23 cellular contexts compared by ENCODE assay signal in the genomic region with DNA sequence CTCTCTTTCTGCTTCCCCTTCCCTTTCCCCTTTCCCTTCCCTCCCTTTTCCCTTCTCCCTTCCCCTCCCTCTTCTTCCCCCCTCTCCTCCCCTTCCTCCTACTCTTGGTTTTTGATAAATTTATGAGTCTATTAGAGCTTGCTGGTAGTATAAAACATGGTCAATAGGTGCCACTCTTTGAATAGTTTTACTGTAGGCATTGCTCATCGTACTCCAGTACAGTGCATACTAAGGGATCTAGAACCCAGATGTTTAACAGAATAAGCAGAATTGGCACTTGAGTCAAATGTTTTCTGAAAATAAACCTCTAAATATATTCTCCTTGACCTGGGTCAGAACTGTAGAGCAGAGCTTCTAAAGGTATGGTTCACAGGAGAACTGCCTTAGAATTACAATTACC.
DNase-seq lines count a peak whose midpoint lies in the region; ATAC-seq and TF ChIP-seq lines count a peak whose summit lies in the region.
"Had no signal": no experiment of that assay in that cellular context is flagged by ENCODE, and none has a peak within 500 bp of the region (broad histone marks: within the 10 kb centered on the region; RNA-seq: fewer than 3 reads in every experiment).

No MANE protein-coding gene starts in this region.

- H3K4me3 Mint-ChIP-seq in MCF 10A (ENCODE audit: unreplicated experiment): no peak overlapping the region
- H3K4me3 Mint-ChIP-seq in CD4-positive, alpha-beta memory T cell: no peak overlapping the region
- H3K4me3 Mint-ChIP-seq in CD8-positive, alpha-beta memory T cell: no peak overlapping the region
- H3K4me3 Mint-ChIP-seq: activated naive CD4-positive, alpha-beta T cell treated with anti-CD3 and anti-CD28 coated beads, Interleukin-2, amount 50 U/mL, for 24 hours; GM23338 had no signal

- H3K36me3 ChIP-seq in breast epithelium: no peaks in the 10 kb centered on the region
- no peaks in the 10 kb centered on the region for H3K36me3 ChIP-seq in CD4-positive, alpha-beta memory T cell (ENCODE audit: insufficient read depth, low read length)
- H3K36me3 ChIP-seq in CD8-positive, alpha-beta memory T cell (ENCODE audit: insufficient read depth, low read length): no peaks in the 10 kb centered on the region
- H3K36me3 ChIP-seq: ascending aorta; BLaER1 treated with 17β-estradiol and CSF1 and Interleukin-3, amounts not matched to agents 10 nM and 100 nM; MG63; right atrium auricular region; upper lobe of right lung had no signal

- H3K27me3 Mint-ChIP-seq in MCF 10A (ENCODE audit: insufficient read depth, unreplicated experiment): no peaks in the 10 kb centered on the region
- peaks cover 5 to 10% of the 10 kb centered on the region in 2 donors for H3K27me3 Mint-ChIP-seq in CD4-positive, alpha-beta memory T cell
- H3K27me3 Mint-ChIP-seq in CD8-positive, alpha-beta memory T cell: peaks cover 4 to 9% of the 10 kb centered on the region in 2 donors
- H3K27me3 Mint-ChIP-seq: activated naive CD4-positive, alpha-beta T cell treated with anti-CD3 and anti-CD28 coated beads, Interleukin-2, amount 50 U/mL, for 24 hours had no signal

- CTCF ChIA-PET in MCF 10A (lab: Yijun Ruan, JAX): interaction anchor here (0.6 to 2.1 kb wide), 13 partner anchors 8 to 1187 kb away, joined by 3 to 25 read pairs (median 3); no protein-coding TSS in a partner anchor
- CTCF ChIA-PET in CD4-positive, alpha-beta memory T cell (lab: Charles Lee; ENCODE audit: partially characterized antibody): no interaction called here
- CTCF ChIA-PET in CD8-positive, alpha-beta memory T cell (lab: Charles Lee): no interaction called here

- H3K27me3 ChIP-seq in breast epithelium: peaks cover 0 to 11% of the 10 kb centered on the region in 2 donors
- no peaks in the 10 kb centered on the region for H3K27me3 ChIP-seq in CD4-positive, alpha-beta memory T cell (ENCODE audit: insufficient read depth, low read length)
- H3K27me3 ChIP-seq in CD8-positive, alpha-beta memory T cell (ENCODE audit: insufficient read depth, low read length, poor library complexity, severe bottlenecking): no peaks in the 10 kb centered on the region
- H3K27me3 ChIP-seq: ascending aorta; BLaER1 treated with 17β-estradiol and CSF1 and Interleukin-3, amounts not matched to agents 10 nM and 100 nM; MG63; right atrium auricular region; upper lobe of right lung had no signal

- intact Hi-C loops in MCF 10A (cut with micrococcal nuclease) (loop anchor here (1.0 to 5.0 kb wide), 4 partner anchors 41 to 1185 kb away; no protein-coding TSS in a partner anchor), breast epithelium (cut with DNase I; ENCODE audit: low total_unique reads) (no loop called here)
- intact Hi-C loops in CD4-positive, alpha-beta memory T cell (cut with micrococcal nuclease): no loop called here

- no peak for ATAC-seq in HG03045 (IDR thresholded peaks at IDR 0.05; ENCODE audit: unreplicated experiment)
- ATAC-seq: Right ventricle myocardium inferior had no signal

- DNase-seq in MCF 10A (ENCODE audit: unreplicated experiment): peak; percentile 30
- no peak for DNase-seq in breast epithelium (ENCODE audit: low spot score in 2 of 2)
- DNase-seq in Jurkat, Clone E6-1 (ENCODE audit: low read depth, low spot score): peak; percentile 1
- no peak for DNase-seq in CD4-positive, alpha-beta memory T cell
- no peak for DNase-seq in CD8-positive, alpha-beta memory T cell
- DNase-seq in NCI-H1436 treated with DMSO at 0.1 percent for 48 hours (lab: John Stamatoyannopoulos, UW): no peak
- DNase-seq: activated CD4-positive, alpha-beta T cell treated with anti-CD3 and anti-CD28 coated beads for 48 hours; erythroblast; foreskin melanocyte; hippocampal formation; MG63; NCI-H1694 treated with DMSO at 0.1 percent for 48 hours; NCI-H345; T-helper 1 cell; upper lobe of right lung had no signal

- H3K9me3 ChIP-seq in breast epithelium: no peaks in the 10 kb centered on the region
- H3K9me3 ChIP-seq in CD4-positive, alpha-beta memory T cell (ENCODE audit: control insufficient read depth in 1 of 2, low read length in 2 of 2): no peaks in the 10 kb centered on the region
- no peaks in the 10 kb centered on the region for H3K9me3 ChIP-seq in CD8-positive, alpha-beta memory T cell (ENCODE audit: low read length)
- H3K9me3 ChIP-seq: ascending aorta; BLaER1 treated with 17β-estradiol and CSF1 and Interleukin-3, amounts not matched to agents 10 nM and 100 nM; MG63; right atrium auricular region; upper lobe of right lung had no signal

- no peak overlapping the region for H3K4me3 ChIP-seq in breast epithelium
- no peak overlapping the region for H3K4me3 ChIP-seq in Jurkat, Clone E6-1 (ENCODE audit: low read length)
- H3K4me3 ChIP-seq in CD4-positive, alpha-beta memory T cell (ENCODE audit: low read length in 2 of 2): no peak overlapping the region
- H3K4me3 ChIP-seq in CD8-positive, alpha-beta memory T cell (ENCODE audit: low read length): no peak overlapping the region
- H3K4me3 ChIP-seq: ascending aorta; BLaER1 treated with 17β-estradiol and CSF1 and Interleukin-3, amounts not matched to agents 10 nM and 100 nM; GM23338; MG63; right atrium auricular region; upper lobe of right lung had no signal

- H3K4me1 ChIP-seq in breast epithelium: no peaks in the 10 kb centered on the region
- no peaks in the 10 kb centered on the region for H3K4me1 ChIP-seq in CD4-positive, alpha-beta memory T cell (ENCODE audit: insufficient read depth, low read length)
- no peaks in the 10 kb centered on the region for H3K4me1 ChIP-seq in CD8-positive, alpha-beta memory T cell (ENCODE audit: insufficient read depth, low read length)
- H3K4me1 ChIP-seq: ascending aorta, right atrium auricular region, upper lobe of right lung had no signal

- H3K27ac Mint-ChIP-seq in MCF 10A (ENCODE audit: low read depth, unreplicated experiment): no peak overlapping the region
- no peak overlapping the region for H3K27ac Mint-ChIP-seq in CD4-positive, alpha-beta memory T cell
- no peak overlapping the region for H3K27ac Mint-ChIP-seq in CD8-positive, alpha-beta memory T cell
- H3K27ac Mint-ChIP-seq: activated naive CD4-positive, alpha-beta T cell treated with anti-CD3 and anti-CD28 coated beads, Interleukin-2, amount 50 U/mL, for 24 hours; GM23338 had no signal

- H3K27ac ChIP-seq in breast epithelium: no peak overlapping the region
- H3K27ac ChIP-seq in VCaP: no peak overlapping the region
- H3K27ac ChIP-seq in CD4-positive, alpha-beta memory T cell (ENCODE audit: low read depth, low read length): no peak overlapping the region
- no peak overlapping the region for H3K27ac ChIP-seq in CD8-positive, alpha-beta memory T cell (ENCODE audit: low read depth, low read length)
- H3K27ac ChIP-seq: ascending aorta; BLaER1 treated with 17β-estradiol and CSF1 and Interleukin-3, amounts not matched to agents 10 nM and 100 nM; right atrium auricular region; upper lobe of right lung had no signal

- POLR2A ChIA-PET in MCF 10A (lab: Yijun Ruan, JAX): no interaction called here
- POLR2A ChIA-PET in CD4-positive, alpha-beta memory T cell (lab: Charles Lee; ENCODE audit: partially characterized antibody): no interaction called here
- POLR2A ChIA-PET in CD8-positive, alpha-beta memory T cell (lab: Charles Lee): no interaction called here

- TF ChIP-seq POLR2A in breast epithelium (IDR thresholded peaks at IDR 0.05): no peak

- peaks cover 17% of the 10 kb centered on the region for H3K4me1 Mint-ChIP-seq in MCF 10A (ENCODE audit: insufficient read depth, unreplicated experiment)
- no peaks in the 10 kb centered on the region for H3K4me1 Mint-ChIP-seq in CD4-positive, alpha-beta memory T cell
- no peaks in the 10 kb centered on the region for H3K4me1 Mint-ChIP-seq in CD8-positive, alpha-beta memory T cell
- H3K4me1 Mint-ChIP-seq: activated naive CD4-positive, alpha-beta T cell treated with anti-CD3 and anti-CD28 coated beads, Interleukin-2, amount 50 U/mL, for 24 hours had no signal

- no TSS peak for BruUV-seq in MCF 10A (replicated peaks; lab: Mats Ljungman, UMichigan)

- TF ChIP-seq CTCF in MCF 10A (IDR thresholded peaks at IDR 0.05; ENCODE audit: unreplicated experiment) (peak; percentile 33), breast epithelium (IDR thresholded peaks at IDR 0.05) (no peak), VCaP (conservative IDR thresholded peaks at IDR 0.05) (peak; percentile 58)

- H3K9me3 Mint-ChIP-seq in MCF 10A (ENCODE audit: unreplicated experiment): no peaks in the 10 kb centered on the region
- H3K9me3 Mint-ChIP-seq in CD4-positive, alpha-beta memory T cell: peaks cover 0 to 3% (median 0%) of the 10 kb centered on the region in 8 donors
- no peaks in the 10 kb centered on the region for H3K9me3 Mint-ChIP-seq in CD8-positive, alpha-beta memory T cell
- H3K9me3 Mint-ChIP-seq: activated naive CD4-positive, alpha-beta T cell treated with anti-CD3 and anti-CD28 coated beads, Interleukin-2, amount 50 U/mL, for 24 hours; GM23338 had no signal

- no peaks in the 10 kb centered on the region for H3K36me3 Mint-ChIP-seq in MCF 10A (ENCODE audit: insufficient read depth, unreplicated experiment)
- H3K36me3 Mint-ChIP-seq in CD4-positive, alpha-beta memory T cell: no peaks in the 10 kb centered on the region
- H3K36me3 Mint-ChIP-seq in CD8-positive, alpha-beta memory T cell: no peaks in the 10 kb centered on the region
- H3K36me3 Mint-ChIP-seq: activated naive CD4-positive, alpha-beta T cell treated with anti-CD3 and anti-CD28 coated beads, Interleukin-2, amount 50 U/mL, for 24 hours had no signal

Comparison
In these comparisons a context has a peak if more than half of its experiments do, and no peak if none do; other contexts are left out.
1. DNase-seq: peak in MCF 10A (single experiment) and Jurkat, Clone E6-1 (single experiment); none in breast epithelium (0 of 2), CD4-positive, alpha-beta memory T cell (0 of 5), CD8-positive, alpha-beta memory T cell (0 of 5) and NCI-H1436 treated with DMSO at 0.1 percent for 48 hours (single experiment).
2. CTCF ChIP-seq: peak in MCF 10A (single experiment) and VCaP (single experiment); none in breast epithelium (0 of 3).